ENCODE assay signal across 8 cellular contexts in genomic region chr13:23020246-23020843, GRCh38.
A peak's percentile ranks its signal among the peaks of the same experiment; 100 is the strongest.
DNase-seq lines count a peak whose midpoint lies in the region; ATAC-seq and TF ChIP-seq lines count a peak whose summit lies in the region.

No MANE protein-coding gene starts in this region.

- H3K4me3 ChIP-seq in AG10803 (ENCODE audit: low read length) (no peak overlapping the region), SU-DHL-6 (ENCODE audit: insufficient read depth, low read length, poor library complexity, severe bottlenecking) (no peak overlapping the region), dorsolateral prefrontal cortex (no peak overlapping the region), lung (no peak overlapping the region), tibial nerve (no peak overlapping the region)

- H3K9me3 ChIP-seq in SU-DHL-6 (ENCODE audit: insufficient read depth, low read length) (no peaks in the 10 kb centered on the region), lung (ENCODE audit: control insufficient read depth in 2 of 2, insufficient read depth in 1 of 2, low read length in 1 of 2) (peaks cover 2% of the 10 kb centered on the region in 2 donors), tibial nerve (peaks cover 0 to 7% (median 0%) of the 10 kb centered on the region in 4 donors)

- TF ChIP-seq CTCF in AG10803 (conservative IDR thresholded peaks at IDR 0.05; ENCODE audit: low read length) (peak; percentile 90), GM13977 (IDR thresholded peaks at IDR 0.05; ENCODE audit: extremely low read depth, insufficient read depth, missing control alignments) (peak; percentile 69), SU-DHL-6 (IDR thresholded peaks at IDR 0.05; ENCODE audit: insufficient read depth, low read length, poor library complexity, severe bottlenecking) (peak; percentile 56), dorsolateral prefrontal cortex (IDR thresholded peaks at IDR 0.05 in 54 of 56, conservative IDR thresholded peaks at IDR 0.05 in 2 of 56; ENCODE audit: low read depth in 1 of 56, partially characterized antibody in 56 of 56) (peak; percentile 59 to 86 (median 76)), lung (IDR thresholded peaks at IDR 0.05; ENCODE audit: control extremely low read depth, extremely low read depth) (peak; percentile 54), tibial nerve (IDR thresholded peaks at IDR 0.05) (peak; percentile 64 to 79 (median 71))

- in situ Hi-C loops in GM13977 (cut with MboI; ENCODE audit: low pct_unique_long_range_greater_than_20kb, low sequenced_read_pairs, unreplicated experiment): no loop called here

- no peaks in the 10 kb centered on the region for H4K20me1 ChIP-seq in SU-DHL-6 (ENCODE audit: low read depth, low read length)

- no peaks in the 10 kb centered on the region for H3F3A ChIP-seq in SU-DHL-6 (ENCODE audit: insufficient read depth)

- no peak for TF ChIP-seq POLR2A in tibial nerve (IDR thresholded peaks at IDR 0.05)

- H3K9me2 ChIP-seq in SU-DHL-6 (replicated peaks; ENCODE audit: insufficient read depth, low read length): no peaks in the 10 kb centered on the region

- no peak for TF ChIP-seq EP300 in tibial nerve (IDR thresholded peaks at IDR 0.05)

- H3K4me1 ChIP-seq in lung (ENCODE audit: control insufficient read depth in 2 of 2, insufficient read depth in 2 of 2, low read length in 2 of 2) (no peaks in the 10 kb centered on the region), tibial nerve (no peaks in the 10 kb centered on the region)

- no peak overlapping the region for H3K4me2 ChIP-seq in SU-DHL-6 (ENCODE audit: low read depth, low read length, poor library complexity, severe bottlenecking)

- H3K27me3 ChIP-seq in SU-DHL-6 (ENCODE audit: low read length): no peaks in the 10 kb centered on the region
- H3K27me3 ChIP-seq in dorsolateral prefrontal cortex: no peaks in the 10 kb centered on the region
- no peaks in the 10 kb centered on the region for H3K27me3 ChIP-seq in lung (ENCODE audit: control insufficient read depth, insufficient read depth)
- no peaks in the 10 kb centered on the region for H3K27me3 ChIP-seq in tibial nerve

- peak; percentile 55 for DNase-seq in AG10803 (ENCODE audit: low read depth)
- DNase-seq in GM13977 (ENCODE audit: low spot score): peak; percentile 40
- DNase-seq in MV-4-11 (lab: John Stamatoyannopoulos, UW): peak; percentile 62
- DNase-seq in dorsolateral prefrontal cortex: peak in 6 of 10 donors; percentile 5 to 47 (median 38)
- DNase-seq in lung (ENCODE audit: low spot score): no peak
- DNase-seq in tibial nerve (ENCODE audit: low spot score in 2 of 2): peak; percentile 39 to 76

- no peaks in the 10 kb centered on the region for H3K36me3 ChIP-seq in SU-DHL-6 (ENCODE audit: low read length)
- H3K36me3 ChIP-seq in lung (ENCODE audit: control insufficient read depth in 2 of 2, insufficient read depth in 2 of 2, low read length in 2 of 2): no peaks in the 10 kb centered on the region
- no peaks in the 10 kb centered on the region for H3K36me3 ChIP-seq in tibial nerve

- no peak overlapping the region for H3K9ac ChIP-seq in SU-DHL-6 (ENCODE audit: low read length)

- H3K79me2 ChIP-seq in SU-DHL-6 (ENCODE audit: insufficient read depth, low read length): no peaks in the 10 kb centered on the region

- H2AFZ ChIP-seq in SU-DHL-6 (ENCODE audit: low read depth, low read length, severe bottlenecking): no peak overlapping the region

- ATAC-seq in HG02678 (IDR thresholded peaks at IDR 0.05; ENCODE audit: unreplicated experiment) (peak; percentile 96), lung (ENCODE audit: insufficient read depth, low FRiP score) (peak; percentile 62)

- 16 to 17% methylated on average over 5 of the region's 5 CpGs for WGBS in lung, 2 donors
- WGBS in tibial nerve, 2 donors: 14 to 16% methylated on average over 5 of the region's 5 CpGs

- H3K27ac ChIP-seq in SU-DHL-6 (ENCODE audit: low read depth, low read length): no peak overlapping the region
- no peak overlapping the region for H3K27ac ChIP-seq in dorsolateral prefrontal cortex
- H3K27ac ChIP-seq in lung (ENCODE audit: low read depth in 1 of 2, low read length in 1 of 2): no peak overlapping the region
- no peak overlapping the region for H3K27ac ChIP-seq in tibial nerve

- intact Hi-C loops in dorsolateral prefrontal cortex (cut with DNase I): loop anchor here in 1 of 2 donors (10.0 kb wide), 1 partner anchor 54 kb away; no protein-coding TSS in a partner anchor
